1 cellular context compared by ENCODE assay signal in the genomic region with DNA sequence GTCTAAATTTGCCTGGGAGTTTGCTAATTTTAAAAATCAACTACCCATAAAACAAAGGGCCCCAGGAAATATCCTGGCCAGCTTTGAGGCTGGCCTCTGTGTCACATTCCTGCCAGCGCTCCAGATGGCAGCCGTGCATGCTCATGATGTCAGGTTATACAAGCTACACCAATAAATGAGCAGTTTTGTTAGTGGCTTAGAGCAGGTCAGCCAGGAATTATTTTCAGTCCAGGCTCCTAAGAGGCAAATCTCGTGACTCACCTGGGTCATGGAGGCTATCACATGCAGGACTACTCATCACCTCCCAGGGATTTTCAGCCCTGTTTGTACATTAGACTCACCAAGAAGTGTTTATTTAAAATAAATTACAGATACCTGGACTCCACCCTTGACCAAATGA.
A peak's percentile ranks its signal among the peaks of the same experiment; 100 is the strongest.
TF ChIP-seq lines count a peak whose summit lies in the region.

No MANE protein-coding gene starts in this region.

TF ChIP-seq in A549, 52 proteins besides CTCF, POLR2A, EP300 and RAD21 (continued from another document):
- TF ChIP-seq, protein P1, sequence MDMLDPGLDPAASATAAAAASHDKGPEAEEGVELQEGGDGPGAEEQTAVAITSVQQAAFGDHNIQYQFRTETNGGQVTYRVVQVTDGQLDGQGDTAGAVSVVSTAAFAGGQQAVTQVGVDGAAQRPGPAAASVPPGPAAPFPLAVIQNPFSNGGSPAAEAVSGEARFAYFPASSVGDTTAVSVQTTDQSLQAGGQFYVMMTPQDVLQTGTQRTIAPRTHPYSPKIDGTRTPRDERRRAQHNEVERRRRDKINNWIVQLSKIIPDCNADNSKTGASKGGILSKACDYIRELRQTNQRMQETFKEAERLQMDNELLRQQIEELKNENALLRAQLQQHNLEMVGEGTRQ (IDR thresholded peaks at IDR 0.05): 0 out of 2 replicates have a peak, but pooled peaks have one; percentile 23
- no peak for TF ChIP-seq RFX5 (IDR thresholded peaks at IDR 0.05)
- TF ChIP-seq, protein P2, sequence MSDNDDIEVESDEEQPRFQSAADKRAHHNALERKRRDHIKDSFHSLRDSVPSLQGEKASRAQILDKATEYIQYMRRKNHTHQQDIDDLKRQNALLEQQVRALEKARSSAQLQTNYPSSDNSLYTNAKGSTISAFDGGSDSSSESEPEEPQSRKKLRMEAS (IDR thresholded peaks at IDR 0.05): 0 out of 2 replicates have a peak, but pooled peaks have one; percentile 35
- TF ChIP-seq ZNF302 (CRISPR knock-in tag; IDR thresholded peaks at IDR 0.05): no peak
- TF ChIP-seq BHLHE40 (IDR thresholded peaks at IDR 0.05; ENCODE audit: low read depth, low read length): no peak
- no peak for TF ChIP-seq FOSB (CRISPR knock-in tag; IDR thresholded peaks at IDR 0.05)
- peak; percentile 38; the same call in 1 of the 2 replicates for TF ChIP-seq GATA3 (IDR thresholded peaks at IDR 0.05; ENCODE audit: borderline replicate concordance)
- peak in 1 of 2 experiments; percentile 48; a peak in 2 of 5 replicates for TF ChIP-seq JUN (IDR thresholded peaks at IDR 0.05)
- no peak for TF ChIP-seq FOXS1 (CRISPR knock-in tag; IDR thresholded peaks at IDR 0.05)
TF ChIP-seq in A549: peak in this region for 6.
